1 cellular context compared by ENCODE assay signal in the genomic region with DNA sequence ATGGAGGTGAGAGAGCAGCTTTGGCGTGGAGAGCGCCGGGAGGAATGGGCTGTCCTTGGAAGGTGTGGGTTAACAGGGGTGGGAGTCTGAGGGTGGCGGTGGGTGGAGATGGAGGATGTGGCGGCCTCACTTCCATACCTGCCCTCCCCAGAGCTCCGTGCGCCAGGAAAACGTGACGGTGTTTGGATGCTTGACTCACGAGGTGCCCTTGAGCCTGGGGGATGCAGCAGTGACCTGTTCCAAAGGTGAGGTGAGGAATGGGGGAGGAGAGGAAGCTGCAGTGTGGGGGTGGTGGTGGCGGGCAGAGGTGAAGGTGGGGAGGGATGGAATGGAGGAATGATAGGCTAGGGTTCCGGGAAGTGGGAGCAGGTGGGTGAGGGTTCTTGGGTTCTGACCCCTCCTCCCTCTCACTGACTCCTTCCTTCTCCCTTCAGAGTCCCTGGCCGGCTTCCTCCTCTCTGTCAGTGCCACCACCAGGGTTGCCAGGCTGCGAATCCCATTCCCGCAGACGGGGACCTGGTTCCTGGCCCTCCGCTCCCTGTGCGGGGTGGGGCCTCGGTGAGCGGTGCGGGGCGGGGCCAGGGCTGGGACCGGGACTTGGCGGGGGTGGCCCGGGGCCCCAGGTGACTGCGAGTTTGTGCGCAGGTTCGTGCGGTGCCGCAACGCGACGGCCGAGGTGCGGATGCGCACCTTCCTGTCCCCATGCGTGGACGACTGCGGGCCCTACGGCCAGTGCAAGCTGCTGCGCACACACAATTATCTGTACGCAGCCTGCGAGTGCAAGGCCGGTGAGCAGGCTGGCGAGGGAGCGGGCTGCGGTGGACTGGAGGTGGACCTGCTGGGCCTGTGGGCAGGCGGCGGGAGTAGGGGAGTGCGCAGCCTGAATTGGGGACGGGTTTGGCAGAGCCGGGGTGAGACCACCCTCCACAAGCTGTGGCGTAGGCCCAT.
TF ChIP-seq lines count a peak whose summit lies in the region.

No MANE protein-coding gene starts in this region.

TF ChIP-seq in HEK293T, 16 proteins besides CTCF, POLR2A, EP300 and RAD21:
- TF ChIP-seq BHLHE40 (IDR thresholded peaks at IDR 0.05; ENCODE audit: borderline replicate concordance) (no peak), NFRKB (IDR thresholded peaks at IDR 0.05) (no peak), FOXM1 (IDR thresholded peaks at IDR 0.05; ENCODE audit: borderline replicate concordance) (no peak), FOXA1 (IDR thresholded peaks at IDR 0.05) (no peak), SUZ12 (IDR thresholded peaks at IDR 0.05) (no peak), FOXK2 (IDR thresholded peaks at IDR 0.05) (no peak), LEF1 (IDR thresholded peaks at IDR 0.05; ENCODE audit: borderline replicate concordance) (no peak), CTBP1 (IDR thresholded peaks at IDR 0.05; ENCODE audit: borderline replicate concordance) (no peak), ELF4 (IDR thresholded peaks at IDR 0.05) (no peak), SP1 (IDR thresholded peaks at IDR 0.05) (no peak)
TF ChIP-seq in HEK293T: peak in this region for 0.
